ENCODE assay signal across 2 cellular contexts in the genomic region with DNA sequence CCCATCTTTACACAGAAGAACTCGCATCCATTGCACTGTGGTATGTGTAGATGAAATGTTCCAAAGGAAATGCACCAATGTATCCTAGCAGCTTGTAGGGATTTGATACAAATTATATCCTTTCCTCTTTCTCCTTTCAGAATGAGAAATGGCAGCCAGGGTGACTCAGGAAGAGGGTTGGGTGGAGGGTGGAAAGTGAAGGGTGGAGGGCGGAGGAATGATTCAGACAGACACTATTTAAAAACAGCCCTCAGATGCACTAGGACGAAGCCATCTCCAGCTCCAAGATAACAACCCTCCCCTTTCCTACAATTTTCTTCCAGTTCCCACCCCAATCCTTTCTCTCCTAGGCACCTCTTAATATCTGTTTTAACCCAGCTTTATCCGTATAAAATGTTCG.
TF ChIP-seq lines count a peak whose summit lies in the region.

No MANE protein-coding gene starts in this region.

TF ChIP-seq in HCT116, 20 proteins besides CTCF, POLR2A, EP300 and RAD21:
- TF ChIP-seq, protein P1, sequence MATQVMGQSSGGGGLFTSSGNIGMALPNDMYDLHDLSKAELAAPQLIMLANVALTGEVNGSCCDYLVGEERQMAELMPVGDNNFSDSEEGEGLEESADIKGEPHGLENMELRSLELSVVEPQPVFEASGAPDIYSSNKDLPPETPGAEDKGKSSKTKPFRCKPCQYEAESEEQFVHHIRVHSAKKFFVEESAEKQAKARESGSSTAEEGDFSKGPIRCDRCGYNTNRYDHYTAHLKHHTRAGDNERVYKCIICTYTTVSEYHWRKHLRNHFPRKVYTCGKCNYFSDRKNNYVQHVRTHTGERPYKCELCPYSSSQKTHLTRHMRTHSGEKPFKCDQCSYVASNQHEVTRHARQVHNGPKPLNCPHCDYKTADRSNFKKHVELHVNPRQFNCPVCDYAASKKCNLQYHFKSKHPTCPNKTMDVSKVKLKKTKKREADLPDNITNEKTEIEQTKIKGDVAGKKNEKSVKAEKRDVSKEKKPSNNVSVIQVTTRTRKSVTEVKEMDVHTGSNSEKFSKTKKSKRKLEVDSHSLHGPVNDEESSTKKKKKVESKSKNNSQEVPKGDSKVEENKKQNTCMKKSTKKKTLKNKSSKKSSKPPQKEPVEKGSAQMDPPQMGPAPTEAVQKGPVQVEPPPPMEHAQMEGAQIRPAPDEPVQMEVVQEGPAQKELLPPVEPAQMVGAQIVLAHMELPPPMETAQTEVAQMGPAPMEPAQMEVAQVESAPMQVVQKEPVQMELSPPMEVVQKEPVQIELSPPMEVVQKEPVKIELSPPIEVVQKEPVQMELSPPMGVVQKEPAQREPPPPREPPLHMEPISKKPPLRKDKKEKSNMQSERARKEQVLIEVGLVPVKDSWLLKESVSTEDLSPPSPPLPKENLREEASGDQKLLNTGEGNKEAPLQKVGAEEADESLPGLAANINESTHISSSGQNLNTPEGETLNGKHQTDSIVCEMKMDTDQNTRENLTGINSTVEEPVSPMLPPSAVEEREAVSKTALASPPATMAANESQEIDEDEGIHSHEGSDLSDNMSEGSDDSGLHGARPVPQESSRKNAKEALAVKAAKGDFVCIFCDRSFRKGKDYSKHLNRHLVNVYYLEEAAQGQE (IDR thresholded peaks at IDR 0.05; ENCODE audit: low read depth): no peak
- TF ChIP-seq CBX3 (IDR thresholded peaks at IDR 0.05; ENCODE audit: low read depth) (no peak), POLR2AphosphoS5 (IDR thresholded peaks at IDR 0.05; ENCODE audit: low read depth, low read length) (no peak), EGR1 (IDR thresholded peaks at IDR 0.05; ENCODE audit: low read depth) (no peak), EZH2 (IDR thresholded peaks at IDR 0.05) (no peak), SRF (IDR thresholded peaks at IDR 0.05; ENCODE audit: low read depth) (no peak)

TF ChIP-seq in SK-N-SH treated with all-trans-retinoic acid at 6 μM for 48 hours, 23 proteins besides CTCF, POLR2A, EP300 and RAD21 (continued from another document):
- TF ChIP-seq, protein P2, sequence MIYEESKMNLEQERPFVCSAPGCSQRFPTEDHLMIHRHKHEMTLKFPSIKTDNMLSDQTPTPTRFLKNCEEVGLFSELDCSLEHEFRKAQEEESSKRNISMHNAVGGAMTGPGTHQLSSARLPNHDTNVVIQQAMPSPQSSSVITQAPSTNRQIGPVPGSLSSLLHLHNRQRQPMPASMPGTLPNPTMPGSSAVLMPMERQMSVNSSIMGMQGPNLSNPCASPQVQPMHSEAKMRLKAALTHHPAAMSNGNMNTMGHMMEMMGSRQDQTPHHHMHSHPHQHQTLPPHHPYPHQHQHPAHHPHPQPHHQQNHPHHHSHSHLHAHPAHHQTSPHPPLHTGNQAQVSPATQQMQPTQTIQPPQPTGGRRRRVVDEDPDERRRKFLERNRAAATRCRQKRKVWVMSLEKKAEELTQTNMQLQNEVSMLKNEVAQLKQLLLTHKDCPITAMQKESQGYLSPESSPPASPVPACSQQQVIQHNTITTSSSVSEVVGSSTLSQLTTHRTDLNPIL (CRISPR knock-in tag; IDR thresholded peaks at IDR 0.05; ENCODE audit: low read depth): no peak
- TF ChIP-seq, protein P3, sequence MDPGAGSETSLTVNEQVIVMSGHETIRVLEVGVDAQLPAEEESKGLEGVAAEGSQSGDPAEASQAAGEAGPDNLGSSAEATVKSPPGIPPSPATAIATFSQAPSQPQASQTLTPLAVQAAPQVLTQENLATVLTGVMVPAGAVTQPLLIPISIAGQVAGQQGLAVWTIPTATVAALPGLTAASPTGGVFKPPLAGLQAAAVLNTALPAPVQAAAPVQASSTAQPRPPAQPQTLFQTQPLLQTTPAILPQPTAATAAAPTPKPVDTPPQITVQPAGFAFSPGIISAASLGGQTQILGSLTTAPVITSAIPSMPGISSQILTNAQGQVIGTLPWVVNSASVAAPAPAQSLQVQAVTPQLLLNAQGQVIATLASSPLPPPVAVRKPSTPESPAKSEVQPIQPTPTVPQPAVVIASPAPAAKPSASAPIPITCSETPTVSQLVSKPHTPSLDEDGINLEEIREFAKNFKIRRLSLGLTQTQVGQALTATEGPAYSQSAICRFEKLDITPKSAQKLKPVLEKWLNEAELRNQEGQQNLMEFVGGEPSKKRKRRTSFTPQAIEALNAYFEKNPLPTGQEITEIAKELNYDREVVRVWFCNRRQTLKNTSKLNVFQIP (CRISPR knock-in tag; IDR thresholded peaks at IDR 0.05; ENCODE audit: borderline replicate concordance, low read depth): no peak
